8 cellular contexts compared by ENCODE assay signal in genomic region chr2:159798376-159798724, GRCh38. TPM values are rescaled to one million over a fixed set of nuclear protein-coding genes. Genes with fewer than 3 reads are reported as not detected.
A peak's percentile ranks its signal among the peaks of the same experiment; 100 is the strongest.
DNase-seq lines count a peak whose midpoint lies in the region; ATAC-seq and TF ChIP-seq lines count a peak whose summit lies in the region.

No MANE protein-coding gene starts in this region.

- no peaks in the 10 kb centered on the region for H3K9me3 ChIP-seq in tibial artery

- H3K36me3 Mint-ChIP-seq in activated CD8-positive, alpha-beta memory T cell treated with anti-CD3 and anti-CD28 coated beads, Interleukin-2, amount 10 ng/mL, durations not matched to agents 7 days and 5 days, result peaks cover 6% of the 10 kb centered on the region
- peaks cover 7% of the 10 kb centered on the region for H3K36me3 Mint-ChIP-seq in activated T-helper 1 cell treated with anti-CD3 and anti-CD28 coated beads, Interleukin-12 subunit alpha, Interleukin-12 subunit beta, Interleukin-2, Interleukin-4 antibody, amounts not matched to agents 30 ng/mL and 10 ng/mL and 1 ng/mL, durations not matched to agents 14 hours and 24 hours and 36 hours (ENCODE audit: low read depth)

- H3K27ac Mint-ChIP-seq in activated CD8-positive, alpha-beta memory T cell treated with anti-CD3 and anti-CD28 coated beads, Interleukin-2, amount 10 ng/mL, durations not matched to agents 7 days and 5 days, result no peak overlapping the region
- H3K27ac Mint-ChIP-seq in activated T-helper 1 cell treated with anti-CD3 and anti-CD28 coated beads, Interleukin-12 subunit alpha, Interleukin-12 subunit beta, Interleukin-2, Interleukin-4 antibody, amounts not matched to agents 30 ng/mL and 10 ng/mL and 1 ng/mL, durations not matched to agents 14 hours and 24 hours and 36 hours, result no peak overlapping the region

- intact Hi-C loops in activated T-helper 1 cell treated with anti-CD3 and anti-CD28 coated beads, Interleukin-12 subunit alpha, Interleukin-12 subunit beta, Interleukin-2, Interleukin-4 antibody, amounts not matched to agents 30 ng/mL and 10 ng/mL and 1 ng/mL, durations not matched to agents 14 hours and 24 hours and 36 hours (cut with micrococcal nuclease), result loop anchor here (5.0 to 10.0 kb wide), 2 partner anchors 124 to 834 kb away; partner anchors contain the start of gene TANC1
- intact Hi-C loops in tibial artery (cut with DNase I; ENCODE audit: low total_unique reads), result loop anchor here (10.0 kb wide), 1 partner anchor 184 kb away; the partner anchor contains the start of gene BAZ2B

- no peak for TF ChIP-seq CTCF in kidney epithelial cell (IDR thresholded peaks at IDR 0.05; ENCODE audit: insufficient read depth, low read length, poor library complexity, severe bottlenecking)
- TF ChIP-seq CTCF in tibial artery (IDR thresholded peaks at IDR 0.05), result no peak

- DNase-seq in activated CD8-positive, alpha-beta memory T cell treated with anti-CD3 and anti-CD28 coated beads, Interleukin-2, amount 10 ng/mL, durations not matched to agents 7 days and 5 days, result no peak
- no peak for DNase-seq in activated CD8-positive, alpha-beta memory T cell treated with anti-CD3 and anti-CD28 coated beads, Interleukin-2, amount 50 U/mL, for 4 hours
- DNase-seq in activated T-helper 1 cell treated with anti-CD3 and anti-CD28 coated beads, Interleukin-12 subunit alpha, Interleukin-12 subunit beta, Interleukin-2, Interleukin-4 antibody, amounts not matched to agents 30 ng/mL and 10 ng/mL and 1 ng/mL, durations not matched to agents 14 hours and 24 hours and 36 hours (ENCODE audit: low spot score), result no peak
- DNase-seq in kidney epithelial cell (ENCODE audit: low read depth), result no peak
- no peak for DNase-seq in tibial artery

- CTCF ChIA-PET in activated CD8-positive, alpha-beta memory T cell treated with anti-CD3 and anti-CD28 coated beads, Interleukin-2, amount 10 ng/mL, durations not matched to agents 7 days and 5 days (lab: Charles Lee), result no interaction called here

- H3K4me1 ChIP-seq in tibial artery, result peaks cover 0 to 33% (median 8%) of the 10 kb centered on the region in 4 donors

- H3K4me3 ChIP-seq in kidney epithelial cell (ENCODE audit: low read depth, low read length), result peak overlapping the region; percentile 82
- peak overlapping the region; percentile 63 to 70 for H3K4me3 ChIP-seq in tibial artery

- no peaks in the 10 kb centered on the region for H3K9me3 Mint-ChIP-seq in activated CD8-positive, alpha-beta memory T cell treated with anti-CD3 and anti-CD28 coated beads, Interleukin-2, amount 10 ng/mL, durations not matched to agents 7 days and 5 days (ENCODE audit: low read depth)
- H3K9me3 Mint-ChIP-seq in activated T-helper 1 cell treated with anti-CD3 and anti-CD28 coated beads, Interleukin-12 subunit alpha, Interleukin-12 subunit beta, Interleukin-2, Interleukin-4 antibody, amounts not matched to agents 30 ng/mL and 10 ng/mL and 1 ng/mL, durations not matched to agents 14 hours and 24 hours and 36 hours, result no peaks in the 10 kb centered on the region

- peak overlapping the region; percentile 75 to 83 for H3K27ac ChIP-seq in tibial artery

- H3K4me1 Mint-ChIP-seq in activated CD8-positive, alpha-beta memory T cell treated with anti-CD3 and anti-CD28 coated beads, Interleukin-2, amount 10 ng/mL, durations not matched to agents 7 days and 5 days, result peaks cover 11% of the 10 kb centered on the region
- H3K4me1 Mint-ChIP-seq in activated T-helper 1 cell treated with anti-CD3 and anti-CD28 coated beads, Interleukin-12 subunit alpha, Interleukin-12 subunit beta, Interleukin-2, Interleukin-4 antibody, amounts not matched to agents 30 ng/mL and 10 ng/mL and 1 ng/mL, durations not matched to agents 14 hours and 24 hours and 36 hours (ENCODE audit: low read depth), result peaks cover 14% of the 10 kb centered on the region

- peaks cover 4% of the 10 kb centered on the region for H3K27me3 ChIP-seq in kidney epithelial cell (ENCODE audit: control insufficient read depth, insufficient read depth, low read length)
- no peaks in the 10 kb centered on the region for H3K27me3 ChIP-seq in tibial artery

- peak overlapping the region; percentile 37 for H3K4me3 Mint-ChIP-seq in activated CD8-positive, alpha-beta memory T cell treated with anti-CD3 and anti-CD28 coated beads, Interleukin-2, amount 10 ng/mL, durations not matched to agents 7 days and 5 days
- H3K4me3 Mint-ChIP-seq in activated T-helper 1 cell treated with anti-CD3 and anti-CD28 coated beads, Interleukin-12 subunit alpha, Interleukin-12 subunit beta, Interleukin-2, Interleukin-4 antibody, amounts not matched to agents 30 ng/mL and 10 ng/mL and 1 ng/mL, durations not matched to agents 14 hours and 24 hours and 36 hours, result peak overlapping the region; percentile 21

- no peaks in the 10 kb centered on the region for H3K36me3 ChIP-seq in kidney epithelial cell (ENCODE audit: control insufficient read depth, insufficient read depth, low read length)
- no peaks in the 10 kb centered on the region for H3K36me3 ChIP-seq in tibial artery

- H3K27me3 Mint-ChIP-seq in activated CD8-positive, alpha-beta memory T cell treated with anti-CD3 and anti-CD28 coated beads, Interleukin-2, amount 10 ng/mL, durations not matched to agents 7 days and 5 days, result peaks cover 50% of the 10 kb centered on the region
- H3K27me3 Mint-ChIP-seq in activated T-helper 1 cell treated with anti-CD3 and anti-CD28 coated beads, Interleukin-12 subunit alpha, Interleukin-12 subunit beta, Interleukin-2, Interleukin-4 antibody, amounts not matched to agents 30 ng/mL and 10 ng/mL and 1 ng/mL, durations not matched to agents 14 hours and 24 hours and 36 hours (ENCODE audit: insufficient read depth), result peaks cover 55% of the 10 kb centered on the region

- no peak for ATAC-seq in activated CD8-positive, alpha-beta memory T cell treated with anti-CD3 and anti-CD28 coated beads, Interleukin-2, amount 10 ng/mL, durations not matched to agents 7 days and 5 days
- ATAC-seq in HG02610 (IDR thresholded peaks at IDR 0.05; ENCODE audit: unreplicated experiment) (no peak), HG03520 (IDR thresholded peaks at IDR 0.05; ENCODE audit: unreplicated experiment) (no peak), HG03280 (IDR thresholded peaks at IDR 0.05; ENCODE audit: unreplicated experiment) (no peak)

RNA-seq across cellular contexts. Expression of gene CD302, which starts 0.3 kb away (rescaled TPM):
- under 1 TPM; 0.16 to 0.20 TPM for total RNA-seq in activated CD8-positive, alpha-beta memory T cell treated with anti-CD3 and anti-CD28 coated beads, Interleukin-2, amount 10 ng/mL, durations not matched to agents 7 days and 5 days
- total RNA-seq in activated T-helper 1 cell treated with anti-CD3 and anti-CD28 coated beads, Interleukin-12 subunit alpha, Interleukin-12 subunit beta, Interleukin-2, Interleukin-4 antibody, amounts not matched to agents 30 ng/mL and 10 ng/mL and 1 ng/mL, durations not matched to agents 14 hours and 24 hours and 36 hours, result 0.44 and 0.47 TPM in 2 replicates
- total RNA-seq in kidney epithelial cell, result 0.92 and 1.4 TPM in 2 replicates
